ENCODE assay signal across 13 cellular contexts in the genomic region with DNA sequence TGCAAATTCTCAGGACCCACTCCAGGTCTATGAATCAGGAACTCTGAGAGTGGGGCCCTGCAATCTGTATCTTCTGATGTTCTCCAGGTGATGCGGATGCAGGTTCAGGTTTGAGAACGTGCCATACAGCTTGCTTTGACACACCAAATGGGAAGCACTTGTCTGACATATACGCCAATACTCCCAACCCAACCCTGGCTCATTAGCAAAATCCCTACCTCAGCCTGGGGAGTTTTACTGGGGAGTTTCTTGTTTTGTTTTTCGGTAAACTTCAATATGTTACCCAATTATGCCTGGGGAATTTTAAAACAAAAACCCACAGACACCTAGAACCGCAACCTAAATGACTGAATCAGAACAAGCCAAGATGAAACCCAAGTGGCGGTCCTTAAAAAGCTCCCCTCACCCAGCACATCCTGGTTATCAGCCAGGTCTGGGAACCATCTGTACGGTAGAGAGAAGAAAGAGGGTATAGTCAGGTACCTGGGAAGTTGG. TPM values are rescaled to one million over a fixed set of nuclear protein-coding genes. Genes with fewer than 3 reads are reported as not detected.
DNase-seq lines count a peak whose midpoint lies in the region; ATAC-seq, FAIRE-seq and TF ChIP-seq lines count a peak whose summit lies in the region.
"Had no signal": no experiment of that assay in that cellular context is flagged by ENCODE, and none has a peak within 500 bp of the region (broad histone marks: within the 10 kb centered on the region; RNA-seq: fewer than 3 reads in every experiment).

No MANE protein-coding gene starts in this region.

- no peak overlapping the region for H2BK12ac ChIP-seq in trophoblast cell (ENCODE audit: low read length)

- no peak for TF ChIP-seq POLR2A in GM12891 (IDR thresholded peaks at IDR 0.05; ENCODE audit: low read depth, low read length)

- no peaks in the 10 kb centered on the region for H3K9me2 ChIP-seq in hepatocyte (replicated peaks; ENCODE audit: insufficient read depth)

- no peak overlapping the region for H3K14ac ChIP-seq in trophoblast cell (ENCODE audit: low read length)

- H3K23ac ChIP-seq in trophoblast cell (ENCODE audit: low read length): no peak overlapping the region

- H4K91ac ChIP-seq in trophoblast cell (ENCODE audit: low read depth, low read length): no peak overlapping the region

- no peak overlapping the region for H3K27ac ChIP-seq in hepatocyte
- H3K27ac ChIP-seq in trophoblast cell (ENCODE audit: low read depth, low read length): no peak overlapping the region
- H3K27ac ChIP-seq: neutrophil had no signal

- no peak overlapping the region for H4K12ac ChIP-seq in trophoblast cell (ENCODE audit: low read depth, low read length)

- no peak overlapping the region for H4K8ac ChIP-seq in trophoblast cell (ENCODE audit: low read depth, low read length)

- no peak overlapping the region for H2BK5ac ChIP-seq in trophoblast cell (ENCODE audit: low read depth, low read length, poor library complexity)

- ATAC-seq in GM19395 (IDR thresholded peaks at IDR 0.05; ENCODE audit: unreplicated experiment) (peak; percentile 60), HG02759 (IDR thresholded peaks at IDR 0.05; ENCODE audit: unreplicated experiment) (peak; percentile 53), HG03457 (IDR thresholded peaks at IDR 0.05; ENCODE audit: unreplicated experiment) (peak; percentile 54)

- no peak overlapping the region for H3K4ac ChIP-seq in trophoblast cell (ENCODE audit: low read depth, low read length)

- H3K27me3 ChIP-seq in hepatocyte (no peaks in the 10 kb centered on the region), trophoblast cell (ENCODE audit: insufficient read depth, low read length) (no peaks in the 10 kb centered on the region)
- H3K27me3 ChIP-seq: neutrophil had no signal

- no peak overlapping the region for H3K4me3 ChIP-seq in hepatocyte
- H3K4me3 ChIP-seq in trophoblast cell (ENCODE audit: low read depth, low read length): no peak overlapping the region

- FAIRE-seq in GM12891 (lab: Jason Lieb, UNC): no peak

- DNase-seq in GM12891 (ENCODE audit: insufficient read length, low spot score): no peak
- no peak for DNase-seq in NCI-H2107 treated with DMSO at 0.1 percent for 48 hours (lab: John Stamatoyannopoulos, UW; ENCODE audit: unreplicated experiment)
- DNase-seq in hepatocyte (ENCODE audit: low spot score): no peak
- DNase-seq in SHP77 (lab: John Stamatoyannopoulos, UW): no peak
- no peak for DNase-seq in trophoblast cell
- DNase-seq: activated CD4-positive, alpha-beta T cell treated with anti-CD3 and anti-CD28 coated beads, Interleukin-2, amount 10 ng/mL, durations not matched to agents 7 days and 5 days; activated naive CD4-positive, alpha-beta T cell treated with Interleukin-2 at 50 U/mL for 16 hours; H9; NCI-H510A had no signal

- no peak overlapping the region for H3K9ac ChIP-seq in trophoblast cell (ENCODE audit: low read length)

- H3K4me2 ChIP-seq in hepatocyte (no peak overlapping the region), trophoblast cell (ENCODE audit: low read length) (no peak overlapping the region)

- no peak overlapping the region for H2BK120ac ChIP-seq in trophoblast cell (ENCODE audit: insufficient read depth, low read length, poor library complexity)

- WGBS in hepatocyte (ENCODE audit: low lambda C conversion rate, missing lambda C conversion rate): 97% methylated on average over 7 of the region's 7 CpGs
- WGBS in trophoblast cell (ENCODE audit: extremely low coverage, insufficient coverage, insufficient read length): no CpG with 5 or more reads among the region's 7 CpGs

- no peaks in the 10 kb centered on the region for H3K9me3 ChIP-seq in hepatocyte (ENCODE audit: low read depth)
- no peaks in the 10 kb centered on the region for H3K9me3 ChIP-seq in trophoblast cell (ENCODE audit: insufficient read depth, low read depth, low read length)
- H3K9me3 ChIP-seq: neutrophil had no signal

- H3K79me2 ChIP-seq in hepatocyte (peaks cover 36% of the 10 kb centered on the region), trophoblast cell (ENCODE audit: control insufficient read depth, insufficient read depth, low read length, poor library complexity) (no peaks in the 10 kb centered on the region)

- H2AK5ac ChIP-seq in trophoblast cell (ENCODE audit: low read length): no peak overlapping the region

- no peak overlapping the region for H3K18ac ChIP-seq in trophoblast cell (ENCODE audit: low read length)

- H4K20me1 ChIP-seq in hepatocyte (ENCODE audit: insufficient read depth, poor library complexity, severe bottlenecking): no peaks in the 10 kb centered on the region

- peaks cover 9% of the 10 kb centered on the region for H3K4me1 ChIP-seq in hepatocyte (ENCODE audit: insufficient read depth)
- H3K4me1 ChIP-seq in trophoblast cell (ENCODE audit: control insufficient read depth in 1 of 2, insufficient read depth in 2 of 2, low read length in 2 of 2): no peaks in the 10 kb centered on the region

- no peaks in the 10 kb centered on the region for H3K36me3 ChIP-seq in hepatocyte (replicated peaks; ENCODE audit: insufficient read depth, low read depth)
- no peaks in the 10 kb centered on the region for H3K36me3 ChIP-seq in trophoblast cell (ENCODE audit: control insufficient read depth in 1 of 2, insufficient read depth in 2 of 2, low read length in 2 of 2)
- H3K36me3 ChIP-seq: neutrophil had no signal

- H2AFZ ChIP-seq in hepatocyte (no peak overlapping the region), trophoblast cell (ENCODE audit: insufficient read depth, low read length, poor library complexity) (no peak overlapping the region)

- no peaks in the 10 kb centered on the region for H3K79me1 ChIP-seq in trophoblast cell (ENCODE audit: low read length)

- no peak for TF ChIP-seq CTCF in hepatocyte (IDR thresholded peaks at IDR 0.05; ENCODE audit: poor library complexity)

TF ChIP-seq in GM12891, 5 proteins besides CTCF, POLR2A, EP300 and RAD21:
- TF ChIP-seq TAF1 (IDR thresholded peaks at IDR 0.05; ENCODE audit: low read depth, low read length) (no peak), PAX5 (IDR thresholded peaks at IDR 0.05; ENCODE audit: insufficient read depth, low read length, severe bottlenecking) (no peak), POU2F2 (IDR thresholded peaks at IDR 0.05; ENCODE audit: low read depth, low read length) (peak; percentile 53; the same call in 1 of the 2 replicates), SPI1 (IDR thresholded peaks at IDR 0.05; ENCODE audit: low read depth, low read length) (no peak), POLR2AphosphoS5 (IDR thresholded peaks at IDR 0.05; ENCODE audit: low read depth, low read length) (no peak)

RNA-seq across cellular contexts. Expression of a gene that starts 41.2 kb away (rescaled TPM):
- polyA plus RNA-seq in GM12891 (2012; ENCODE audit: low read depth, missing spikeins): 10.4 TPM
- total RNA-seq in hepatocyte: 23.3 and 25.3 TPM in 2 replicates
- 9.6 and 9.8 TPM in 2 replicates for polyA plus RNA-seq in hepatocyte
- polyA plus RNA-seq in trophoblast cell (2013): 0.64 and 0.71 TPM in 2 replicates
